ENCODE assay signal across 1 cellular context in genomic region chr2:212360068-212360460, GRCh38.
A peak's percentile ranks its signal among the peaks of the same experiment; 100 is the strongest.
TF ChIP-seq lines count a peak whose summit lies in the region.

No MANE protein-coding gene starts in this region.

TF ChIP-seq in HepG2, 621 proteins besides CTCF, POLR2A, EP300 and RAD21 (continued from another document):
- TF ChIP-seq, protein P1, sequence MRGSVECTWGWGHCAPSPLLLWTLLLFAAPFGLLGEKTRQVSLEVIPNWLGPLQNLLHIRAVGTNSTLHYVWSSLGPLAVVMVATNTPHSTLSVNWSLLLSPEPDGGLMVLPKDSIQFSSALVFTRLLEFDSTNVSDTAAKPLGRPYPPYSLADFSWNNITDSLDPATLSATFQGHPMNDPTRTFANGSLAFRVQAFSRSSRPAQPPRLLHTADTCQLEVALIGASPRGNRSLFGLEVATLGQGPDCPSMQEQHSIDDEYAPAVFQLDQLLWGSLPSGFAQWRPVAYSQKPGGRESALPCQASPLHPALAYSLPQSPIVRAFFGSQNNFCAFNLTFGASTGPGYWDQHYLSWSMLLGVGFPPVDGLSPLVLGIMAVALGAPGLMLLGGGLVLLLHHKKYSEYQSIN (CRISPR knock-in tag; IDR thresholded peaks at IDR 0.05; ENCODE audit: borderline replicate concordance), result no peak
- no peak for TF ChIP-seq ZMYM3 (CRISPR knock-in tag; IDR thresholded peaks at IDR 0.05)
- TF ChIP-seq ZNF691 (CRISPR knock-in tag; IDR thresholded peaks at IDR 0.05; ENCODE audit: borderline replicate concordance, low read depth), result no peak
- TF ChIP-seq SOX13 (IDR thresholded peaks at IDR 0.05), result no peak
- peak in 1 of 2 experiments; percentile 91; a peak in 2 of 4 replicates for TF ChIP-seq SOX13 (CRISPR knock-in tag; conservative IDR thresholded peaks at IDR 0.05 in 1 of 2, IDR thresholded peaks at IDR 0.05 in 1 of 2)
- no peak for TF ChIP-seq RELA (CRISPR knock-in tag; IDR thresholded peaks at IDR 0.05)
- TF ChIP-seq CHD4 (IDR thresholded peaks at IDR 0.05; ENCODE audit: borderline replicate concordance, low read length), result peak; percentile 26; the same call in 1 of the 2 replicates
- TF ChIP-seq SRSF4 (IDR thresholded peaks at IDR 0.05; ENCODE audit: low read depth, low read length, poor library complexity, severe bottlenecking), result no peak
- TF ChIP-seq BHLHE40 (IDR thresholded peaks at IDR 0.05; ENCODE audit: low read length), result no peak
- 0 out of 2 replicates have a peak, but pooled peaks have one; percentile 16 for TF ChIP-seq THRA (CRISPR knock-in tag; IDR thresholded peaks at IDR 0.05; ENCODE audit: borderline replicate concordance)
- no peak for TF ChIP-seq ZNF878 (CRISPR knock-in tag; IDR thresholded peaks at IDR 0.05)
